In the genomic region with DNA sequence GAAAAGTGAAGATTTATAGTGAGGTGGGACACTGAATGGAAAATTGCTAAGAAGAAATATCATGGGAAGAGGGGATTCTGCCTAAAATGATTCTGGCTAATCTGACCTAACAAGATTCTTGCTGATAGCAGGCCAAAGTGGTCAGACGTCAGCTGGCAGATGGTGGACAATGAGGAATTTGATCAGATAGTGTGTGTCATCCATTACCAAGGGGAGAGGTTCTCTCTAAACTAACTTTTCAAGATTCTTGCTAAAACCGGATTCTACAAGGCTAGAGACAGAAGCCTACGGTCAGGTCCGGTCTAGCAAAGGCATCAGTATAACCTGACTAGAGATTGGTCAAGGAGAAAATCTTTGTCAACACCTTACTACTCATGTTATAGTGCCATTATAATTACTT, we compare ENCODE assay signal across 19 cellular contexts.
DNase-seq lines count a peak whose midpoint lies in the region; ATAC-seq and TF ChIP-seq lines count a peak whose summit lies in the region.
"Had no signal": no experiment of that assay in that cellular context is flagged by ENCODE, and none has a peak within 500 bp of the region (broad histone marks: within the 10 kb centered on the region; RNA-seq: fewer than 3 reads in every experiment).

No MANE protein-coding gene starts in this region.

- no peaks in the 10 kb centered on the region for H3K79me2 ChIP-seq in trophoblast cell (ENCODE audit: control insufficient read depth, insufficient read depth, low read length, poor library complexity)

- H3K36me3 ChIP-seq in trophoblast cell (ENCODE audit: control insufficient read depth in 1 of 2, insufficient read depth in 2 of 2, low read length in 2 of 2): no peaks in the 10 kb centered on the region
- H3K36me3 ChIP-seq: BLaER1 had no signal

- H3K4me1 ChIP-seq in trophoblast cell (ENCODE audit: control insufficient read depth in 1 of 2, insufficient read depth in 2 of 2, low read length in 2 of 2): peaks cover 0 to 5% of the 10 kb centered on the region in 2 experiments
- H3K4me1 ChIP-seq: Caco-2 had no signal

- no peak overlapping the region for H2AFZ ChIP-seq in trophoblast cell (ENCODE audit: insufficient read depth, low read length, poor library complexity)

- H2AK5ac ChIP-seq in trophoblast cell (ENCODE audit: low read length): no peak overlapping the region

- H3K4me1 Mint-ChIP-seq in brain: peaks cover 67% of the 10 kb centered on the region
- H3K4me1 Mint-ChIP-seq: CD4-positive, CD25-positive, alpha-beta regulatory T cell had no signal

- WGBS in trophoblast cell (ENCODE audit: extremely low coverage, insufficient coverage, insufficient read length): no CpG with 5 or more reads among the region's 4 CpGs

- no peak overlapping the region for H2BK5ac ChIP-seq in trophoblast cell (ENCODE audit: low read depth, low read length, poor library complexity)

- H3K4me3 ChIP-seq in trophoblast cell (ENCODE audit: low read depth, low read length): no peak overlapping the region
- H3K4me3 ChIP-seq: BLaER1, GM12878 had no signal

- TF ChIP-seq CTCF in brain (conservative IDR thresholded peaks at IDR 0.05): no peak

- no peak overlapping the region for H2BK120ac ChIP-seq in trophoblast cell (ENCODE audit: insufficient read depth, low read length, poor library complexity)

- H3K4me3 Mint-ChIP-seq in brain: no peak overlapping the region
- H3K4me3 Mint-ChIP-seq: B cell; CD4-positive, CD25-positive, alpha-beta regulatory T cell; CD8-positive, alpha-beta T cell had no signal

- no peaks in the 10 kb centered on the region for H3K27me3 ChIP-seq in trophoblast cell (ENCODE audit: insufficient read depth, low read length)

- no peak overlapping the region for H3K4me2 ChIP-seq in trophoblast cell (ENCODE audit: low read length)
- H3K4me2 ChIP-seq: BLaER1 had no signal

- H3K23ac ChIP-seq in trophoblast cell (ENCODE audit: low read length): no peak overlapping the region

- H4K12ac ChIP-seq in trophoblast cell (ENCODE audit: low read depth, low read length): no peak overlapping the region

- H3K27me3 Mint-ChIP-seq in brain: no peaks in the 10 kb centered on the region
- H3K27me3 Mint-ChIP-seq: B cell; CD4-positive, CD25-positive, alpha-beta regulatory T cell had no signal

- no peak overlapping the region for H3K14ac ChIP-seq in trophoblast cell (ENCODE audit: low read length)

- no peak overlapping the region for H3K18ac ChIP-seq in trophoblast cell (ENCODE audit: low read length)

- no peak overlapping the region for H3K27ac ChIP-seq in trophoblast cell (ENCODE audit: low read depth, low read length)
- H3K27ac ChIP-seq: 22Rv1, BLaER1, C4-2B had no signal

- peaks cover 4 to 9% (median 7%) of the 10 kb centered on the region in 5 experiments for H3K9me3 Mint-ChIP-seq in brain

- H2BK12ac ChIP-seq in trophoblast cell (ENCODE audit: low read length): no peak overlapping the region

- no peak overlapping the region for H3K4ac ChIP-seq in trophoblast cell (ENCODE audit: low read depth, low read length)

- H3K79me1 ChIP-seq in trophoblast cell (ENCODE audit: low read length): no peaks in the 10 kb centered on the region

- H4K8ac ChIP-seq in trophoblast cell (ENCODE audit: low read depth, low read length): no peak overlapping the region

- ATAC-seq in GM21737 (IDR thresholded peaks at IDR 0.05; ENCODE audit: unreplicated experiment): no peak
- ATAC-seq: CD8-positive, alpha-beta T cell; GM12878 had no signal

- DNase-seq in SK-N-DZ (ENCODE audit: low spot score): peak; percentile 33
- DNase-seq in trophoblast cell: peak; percentile 83 to 92
- no peak for DNase-seq in GM19240 (ENCODE audit: insufficient read length, low spot score)
- no peak for DNase-seq in GDM1 (lab: John Stamatoyannopoulos, UW)
- DNase-seq: Caco-2; CD4-positive, CD25-positive, alpha-beta regulatory T cell; CD8-positive, alpha-beta T cell; DMS153; DND-41; GOT3; H7; HCEC 1CT had no signal

- H3K9me3 ChIP-seq in trophoblast cell (ENCODE audit: insufficient read depth, low read depth, low read length): no peaks in the 10 kb centered on the region
- H3K9me3 ChIP-seq: Caco-2 had no signal

- no peak overlapping the region for H3K9ac ChIP-seq in trophoblast cell (ENCODE audit: low read length)
- H3K9ac ChIP-seq: BLaER1 had no signal

- no peak overlapping the region for H4K91ac ChIP-seq in trophoblast cell (ENCODE audit: low read depth, low read length)

- peak overlapping the region in 3 of 5 experiments; percentile 1 to 40 (median 10) for H3K27ac Mint-ChIP-seq in brain
- H3K27ac Mint-ChIP-seq: B cell; CD4-positive, CD25-positive, alpha-beta regulatory T cell; CD8-positive, alpha-beta T cell had no signal

- peaks cover 7% of the 10 kb centered on the region for H3K36me3 Mint-ChIP-seq in brain
- H3K36me3 Mint-ChIP-seq: CD4-positive, CD25-positive, alpha-beta regulatory T cell; CD8-positive, alpha-beta T cell had no signal

Comparison
In these comparisons a context has a peak if more than half of its experiments do, and no peak if none do; other contexts are left out.
1. DNase-seq: peak in SK-N-DZ (single experiment) and trophoblast cell (2 of 2); none in GM19240 (single experiment) and GDM1 (single experiment).